ENCODE assay signal across 1 cellular context in the genomic region with DNA sequence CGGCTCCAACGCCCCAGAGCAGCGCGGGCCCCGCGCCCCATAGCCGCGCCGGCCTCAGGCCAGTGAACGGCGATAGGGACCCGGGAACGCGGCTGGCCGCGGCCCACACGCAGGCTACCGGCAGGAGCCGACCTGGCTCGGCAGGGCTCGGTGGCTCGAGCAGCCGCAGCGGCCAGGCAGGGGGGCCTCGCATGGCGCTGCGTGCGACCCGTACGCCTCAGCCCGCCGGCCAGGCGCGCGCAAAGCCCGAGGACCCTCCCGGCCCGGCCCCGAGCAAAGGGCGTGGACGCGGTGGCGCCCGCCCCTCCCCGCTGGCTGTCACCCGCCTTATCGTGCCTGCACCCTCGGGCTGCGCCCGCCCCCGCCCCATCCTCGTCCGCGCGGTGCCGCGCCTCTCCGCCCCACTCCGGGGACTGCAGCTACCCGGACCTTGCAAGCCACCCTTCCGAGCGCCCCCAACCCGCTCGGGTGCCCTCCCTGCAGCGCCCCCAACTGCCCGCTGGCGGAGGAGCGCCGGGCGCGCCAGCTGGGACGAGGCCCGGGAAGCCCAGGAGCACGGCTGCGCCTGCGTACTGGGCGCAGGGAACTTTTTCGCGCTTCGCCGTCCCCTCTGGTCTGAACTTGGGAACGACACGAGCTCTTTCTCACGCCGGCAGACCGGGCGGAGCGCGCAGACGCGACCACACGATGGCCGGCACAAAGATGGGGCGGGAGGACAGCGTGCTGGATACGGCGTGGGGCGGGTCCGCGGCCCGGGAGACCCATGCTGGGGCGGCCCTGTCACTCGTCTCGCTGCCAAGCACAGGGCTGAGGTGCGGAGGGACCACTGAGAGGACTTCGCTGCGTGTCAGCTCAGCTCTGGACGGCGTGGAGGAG.
TF ChIP-seq lines count a peak whose summit lies in the region.

Gene ABCB10, minus strand, starts transcription at position 248 of the 876 bp plus-strand sequence. Its CDS starts 55 bp downstream, at position 193.

TF ChIP-seq in HepG2, 621 proteins besides CTCF, POLR2A, EP300 and RAD21 (continued from another document and continues in another):
- TF ChIP-seq CEBPZ (IDR thresholded peaks at IDR 0.05; ENCODE audit: low read length), result no peak
- peak; percentile 79; the same call in 1 of the 2 replicates for TF ChIP-seq ZNF230 (CRISPR knock-in tag; IDR thresholded peaks at IDR 0.05)
- TF ChIP-seq ZMYM3 (CRISPR knock-in tag; IDR thresholded peaks at IDR 0.05), result peak; percentile 60; the same call in 1 of the 2 replicates
- peak; percentile 89 for TF ChIP-seq KDM3A (CRISPR knock-in tag; IDR thresholded peaks at IDR 0.05; ENCODE audit: low read depth)
- TF ChIP-seq TAF15 (IDR thresholded peaks at IDR 0.05; ENCODE audit: low read depth, low read length, poor library complexity, severe bottlenecking), result no peak
- peak; percentile 73; the same call in 1 of the 2 replicates for TF ChIP-seq ZZZ3 (CRISPR knock-in tag; IDR thresholded peaks at IDR 0.05; ENCODE audit: borderline replicate concordance)
- TF ChIP-seq PITX1 (CRISPR knock-in tag; IDR thresholded peaks at IDR 0.05), result peak; percentile 71; the same call in 1 of the 2 replicates
- no peak for TF ChIP-seq ZBTB42 (CRISPR knock-in tag; IDR thresholded peaks at IDR 0.05)
- no peak for TF ChIP-seq SMARCE1 (IDR thresholded peaks at IDR 0.05; ENCODE audit: borderline replicate concordance)
- TF ChIP-seq NFRKB (IDR thresholded peaks at IDR 0.05), result no peak
- TF ChIP-seq RAD51 (IDR thresholded peaks at IDR 0.05; ENCODE audit: borderline replicate concordance), result no peak
- no peak for TF ChIP-seq HHEX (CRISPR knock-in tag; IDR thresholded peaks at IDR 0.05)
- peak; percentile 77 for TF ChIP-seq HOXD1 (CRISPR knock-in tag; IDR thresholded peaks at IDR 0.05)
- TF ChIP-seq ZEB1 (IDR thresholded peaks at IDR 0.05; ENCODE audit: insufficient replicate concordance, low read depth), result no peak
- peak; percentile 56; the same call in 1 of the 2 replicates for TF ChIP-seq MIXL1 (CRISPR knock-in tag; IDR thresholded peaks at IDR 0.05)
- TF ChIP-seq ZNF160 (CRISPR knock-in tag; IDR thresholded peaks at IDR 0.05), result peak; percentile 62; the same call in 1 of the 2 replicates
- TF ChIP-seq THYN1 (CRISPR knock-in tag; IDR thresholded peaks at IDR 0.05; ENCODE audit: borderline replicate concordance, low read depth), result no peak
- TF ChIP-seq, protein P1, sequence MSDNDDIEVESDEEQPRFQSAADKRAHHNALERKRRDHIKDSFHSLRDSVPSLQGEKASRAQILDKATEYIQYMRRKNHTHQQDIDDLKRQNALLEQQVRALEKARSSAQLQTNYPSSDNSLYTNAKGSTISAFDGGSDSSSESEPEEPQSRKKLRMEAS (IDR thresholded peaks at IDR 0.05), result peak; percentile 92
- no peak for TF ChIP-seq MAFG (CRISPR knock-in tag; IDR thresholded peaks at IDR 0.05)
- no peak for TF ChIP-seq XBP1 (CRISPR knock-in tag; IDR thresholded peaks at IDR 0.05)
- TF ChIP-seq, protein P2, sequence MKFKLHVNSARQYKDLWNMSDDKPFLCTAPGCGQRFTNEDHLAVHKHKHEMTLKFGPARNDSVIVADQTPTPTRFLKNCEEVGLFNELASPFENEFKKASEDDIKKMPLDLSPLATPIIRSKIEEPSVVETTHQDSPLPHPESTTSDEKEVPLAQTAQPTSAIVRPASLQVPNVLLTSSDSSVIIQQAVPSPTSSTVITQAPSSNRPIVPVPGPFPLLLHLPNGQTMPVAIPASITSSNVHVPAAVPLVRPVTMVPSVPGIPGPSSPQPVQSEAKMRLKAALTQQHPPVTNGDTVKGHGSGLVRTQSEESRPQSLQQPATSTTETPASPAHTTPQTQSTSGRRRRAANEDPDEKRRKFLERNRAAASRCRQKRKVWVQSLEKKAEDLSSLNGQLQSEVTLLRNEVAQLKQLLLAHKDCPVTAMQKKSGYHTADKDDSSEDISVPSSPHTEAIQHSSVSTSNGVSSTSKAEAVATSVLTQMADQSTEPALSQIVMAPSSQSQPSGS (CRISPR knock-in tag; IDR thresholded peaks at IDR 0.05), result 0 out of 2 replicates have a peak, but pooled peaks have one; percentile 22
- TF ChIP-seq EEA1 (CRISPR knock-in tag; IDR thresholded peaks at IDR 0.05; ENCODE audit: borderline replicate concordance), result no peak
- no peak for TF ChIP-seq PAF1 (CRISPR knock-in tag; IDR thresholded peaks at IDR 0.05)
- TF ChIP-seq NRL (CRISPR knock-in tag; IDR thresholded peaks at IDR 0.05; ENCODE audit: borderline replicate concordance), result peak; percentile 82; the same call in 1 of the 2 replicates
- no peak; the same call in 1 of the 2 replicates for TF ChIP-seq TARDBP (CRISPR knock-in tag; IDR thresholded peaks at IDR 0.05)
- no peak for TF ChIP-seq KDM5A (IDR thresholded peaks at IDR 0.05; ENCODE audit: borderline replicate concordance, low read length)
- 0 out of 2 replicates have a peak, but pooled peaks have one; percentile 75 for TF ChIP-seq ZBTB20 (CRISPR knock-in tag; IDR thresholded peaks at IDR 0.05; ENCODE audit: borderline replicate concordance, low read depth)
- TF ChIP-seq REPIN1 (CRISPR knock-in tag; IDR thresholded peaks at IDR 0.05; ENCODE audit: borderline replicate concordance, low read depth), result peak; percentile 88; the same call in 1 of the 2 replicates
- peak; percentile 95 for TF ChIP-seq SAP130 (CRISPR knock-in tag; IDR thresholded peaks at IDR 0.05; ENCODE audit: low read depth)
- TF ChIP-seq SKIL (CRISPR knock-in tag; IDR thresholded peaks at IDR 0.05; ENCODE audit: borderline replicate concordance), result peak; percentile 66
- TF ChIP-seq ZNF501 (CRISPR knock-in tag; IDR thresholded peaks at IDR 0.05), result peak; percentile 96
- no peak for TF ChIP-seq ZNF672 (CRISPR knock-in tag; IDR thresholded peaks at IDR 0.05)
- TF ChIP-seq, protein P3, sequence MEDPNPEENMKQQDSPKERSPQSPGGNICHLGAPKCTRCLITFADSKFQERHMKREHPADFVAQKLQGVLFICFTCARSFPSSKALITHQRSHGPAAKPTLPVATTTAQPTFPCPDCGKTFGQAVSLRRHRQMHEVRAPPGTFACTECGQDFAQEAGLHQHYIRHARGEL (CRISPR knock-in tag; IDR thresholded peaks at IDR 0.05), result 0 out of 2 replicates have a peak, but pooled peaks have one; percentile 19
- peak; percentile 93 for TF ChIP-seq XRCC5 (optimal IDR thresholded peaks at IDR 0.05; ENCODE audit: low read length)
- TF ChIP-seq MYPOP (CRISPR knock-in tag; IDR thresholded peaks at IDR 0.05), result peak; percentile 94
- no peak for TF ChIP-seq NFE2 (CRISPR knock-in tag; IDR thresholded peaks at IDR 0.05)
- TF ChIP-seq SP5 (CRISPR knock-in tag; IDR thresholded peaks at IDR 0.05; ENCODE audit: borderline replicate concordance, low read depth), result peak; percentile 9; the same call in 1 of the 2 replicates
- TF ChIP-seq GATAD2A (CRISPR knock-in tag; IDR thresholded peaks at IDR 0.05), result peak; percentile 62
- peak; percentile 40; the same call in 1 of the 2 replicates for TF ChIP-seq ZNF333 (CRISPR knock-in tag; IDR thresholded peaks at IDR 0.05; ENCODE audit: borderline replicate concordance)
- peak; percentile 98 for TF ChIP-seq ARID4A (CRISPR knock-in tag; IDR thresholded peaks at IDR 0.05; ENCODE audit: borderline replicate concordance)
- TF ChIP-seq MBD4 (IDR thresholded peaks at IDR 0.05; ENCODE audit: borderline replicate concordance, low read length), result no peak
- peak; percentile 53; the same call in 1 of the 2 replicates for TF ChIP-seq HMG20B (CRISPR knock-in tag; conservative IDR thresholded peaks at IDR 0.05)
- TF ChIP-seq MIER3 (CRISPR knock-in tag; IDR thresholded peaks at IDR 0.05; ENCODE audit: borderline replicate concordance), result peak; percentile 88
- TF ChIP-seq, protein P4, sequence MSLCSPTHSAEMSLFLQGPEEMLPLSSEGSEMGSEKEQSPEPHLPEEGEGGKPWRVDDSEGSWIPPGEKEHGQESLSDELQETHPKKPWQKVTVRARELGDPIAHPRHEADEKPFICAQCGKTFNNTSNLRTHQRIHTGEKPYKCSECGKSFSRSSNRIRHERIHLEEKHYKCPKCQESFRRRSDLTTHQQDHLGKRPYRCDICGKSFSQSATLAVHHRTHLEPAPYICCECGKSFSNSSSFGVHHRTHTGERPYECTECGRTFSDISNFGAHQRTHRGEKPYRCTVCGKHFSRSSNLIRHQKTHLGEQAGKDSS (CRISPR knock-in tag; IDR thresholded peaks at IDR 0.05; ENCODE audit: borderline replicate concordance, low read depth), result peak; percentile 88
- TF ChIP-seq MLX (CRISPR knock-in tag; IDR thresholded peaks at IDR 0.05), result no peak
- TF ChIP-seq NAIF1 (CRISPR knock-in tag; IDR thresholded peaks at IDR 0.05; ENCODE audit: borderline replicate concordance), result no peak
- peak; percentile 41; the same call in 1 of the 2 replicates for TF ChIP-seq FOSL2 (CRISPR knock-in tag; IDR thresholded peaks at IDR 0.05)
